In the genomic region with DNA sequence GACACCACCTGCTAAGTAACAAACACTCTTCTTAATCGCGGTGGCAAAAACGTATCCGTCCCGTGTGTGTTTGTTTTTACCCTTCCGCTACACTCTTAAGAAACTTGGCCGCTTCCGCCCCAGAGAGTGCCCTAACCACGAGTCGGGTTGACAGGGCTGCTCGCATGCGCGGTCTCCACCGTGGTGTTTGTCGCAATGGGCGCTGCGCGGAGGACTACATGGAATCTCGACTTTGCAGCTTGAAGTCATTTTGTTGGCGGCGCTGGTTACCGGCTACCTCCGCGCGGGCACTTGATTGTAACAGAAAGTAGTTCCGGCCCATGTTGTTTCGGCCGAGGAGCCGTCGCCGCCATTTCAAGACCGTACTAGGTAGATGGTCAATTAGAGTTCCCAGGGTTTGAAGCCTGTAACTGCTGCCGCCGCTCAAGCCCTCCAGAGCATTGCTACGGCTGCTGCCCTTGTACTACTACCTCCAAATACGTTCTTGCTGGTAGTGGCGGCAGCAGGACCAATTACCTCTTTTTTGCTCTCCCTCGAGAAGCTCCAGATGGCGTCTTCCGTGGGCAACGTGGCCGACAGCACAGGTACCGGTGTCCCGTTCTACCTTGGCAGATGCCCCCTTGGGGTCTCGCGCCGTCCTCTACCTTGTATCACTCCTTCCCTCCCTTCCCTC, we compare ENCODE assay signal across 8 cellular contexts. TPM values are rescaled to one million over a fixed set of nuclear protein-coding genes. Genes with fewer than 3 reads are reported as not detected.
DNase-seq lines count a peak whose midpoint lies in the region; ATAC-seq, FAIRE-seq and TF ChIP-seq lines count a peak whose summit lies in the region.

A gene (plus strand): TSS at position 352 of the 673 bp plus-strand sequence. CDS start 196 bp downstream, at position 548.

- peak within 1 kb of the TSS; percentile 92 for H3K27ac Mint-ChIP-seq in astrocyte (ENCODE audit: unreplicated experiment)

- peaks cover 33% of the 10 kb centered on the region for H4K20me1 ChIP-seq in astrocyte (ENCODE audit: insufficient read depth, low read length)

- peaks cover 2% of the 10 kb centered on the region for H3K9me3 Mint-ChIP-seq in astrocyte (ENCODE audit: unreplicated experiment)

- no peaks in the 10 kb centered on the region for H3K36me3 Mint-ChIP-seq in astrocyte (ENCODE audit: low read depth, unreplicated experiment)

- peak within 1 kb of the TSS; percentile 99 for H3K4me3 Mint-ChIP-seq in astrocyte (ENCODE audit: unreplicated experiment)

- H3K27me3 ChIP-seq in astrocyte (ENCODE audit: insufficient read depth, low read length) = no peaks in the 10 kb centered on the region
- no peaks in the 10 kb centered on the region for H3K27me3 ChIP-seq in uterus

- H3K4me1 ChIP-seq in astrocyte (ENCODE audit: insufficient read depth, low read length) = peaks cover 5% of the 10 kb centered on the region
- H3K4me1 ChIP-seq in uterus = no peaks in the 10 kb centered on the region

- H3K27ac ChIP-seq in astrocyte (ENCODE audit: low read depth, low read length) = peak within 1 kb of the TSS; percentile 92
- peak within 1 kb of the TSS; percentile 88 to 93 for H3K27ac ChIP-seq in uterus

- TF ChIP-seq POLR2A in uterus (IDR thresholded peaks at IDR 0.05) = peak; percentile 58 to 62

- intact Hi-C loops in uterus (cut with DNase I; ENCODE audit: low total_unique reads) = no loop called here

- DNase-seq in GM18507 (ENCODE audit: extremely low spot score, insufficient read length, low read depth) = peak; percentile 48
- DNase-seq in NCI-H2029 treated with DMSO at 0.1 percent for 48 hours (lab: John Stamatoyannopoulos, UW) = peak; percentile 86
- DNase-seq in T-helper 22 cell (ENCODE audit: low read depth) = peak; percentile 87
- DNase-seq in astrocyte (ENCODE audit: low read depth) = peak; percentile 98
- DNase-seq in hepatic stellate cell (ENCODE audit: low spot score) = peak; percentile 77
- peak; percentile 92 for DNase-seq in putamen (ENCODE audit: low spot score)
- DNase-seq in uterus = peak; percentile 93 to 96

- H2AFZ ChIP-seq in astrocyte (ENCODE audit: low read depth, low read length) = peak within 1 kb of the TSS; percentile 79

- no peaks in the 10 kb centered on the region for H3K9me3 ChIP-seq in astrocyte (ENCODE audit: insufficient read depth, low read depth, low read length)
- H3K9me3 ChIP-seq in uterus = no peaks in the 10 kb centered on the region

- peak within 1 kb of the TSS; percentile 94 for H3K4me2 ChIP-seq in astrocyte (ENCODE audit: low read length)

- H3K36me3 ChIP-seq in astrocyte (ENCODE audit: insufficient read depth, low read length) (peaks cover 4% of the 10 kb centered on the region), uterus (no peaks in the 10 kb centered on the region)

- ATAC-seq in HG02973 (IDR thresholded peaks at IDR 0.05; ENCODE audit: unreplicated experiment) = peak; percentile 74

- H3K4me1 Mint-ChIP-seq in astrocyte (ENCODE audit: low read depth, unreplicated experiment) = peaks cover 4% of the 10 kb centered on the region

- H3K4me3 ChIP-seq in astrocyte (ENCODE audit: insufficient read depth, low read depth, low read length) = peak within 1 kb of the TSS; percentile 95
- H3K4me3 ChIP-seq in uterus = peak within 1 kb of the TSS; percentile 55 to 73

- FAIRE-seq in GM18507 (lab: Jason Lieb, UNC) (peak; percentile 98), astrocyte (lab: Jason Lieb, UNC) (no peak)

- peak within 1 kb of the TSS; percentile 98 for H3K9ac ChIP-seq in astrocyte (ENCODE audit: low read length)

- H3K27me3 Mint-ChIP-seq in astrocyte (ENCODE audit: low read depth, unreplicated experiment) = peaks cover 3% of the 10 kb centered on the region

- H3K79me2 ChIP-seq in astrocyte (ENCODE audit: insufficient read depth, low read length) = peaks cover 50% of the 10 kb centered on the region

- TF ChIP-seq CTCF in astrocyte (IDR thresholded peaks at IDR 0.05; ENCODE audit: insufficient read depth, low read depth, low read length) = no peak
- TF ChIP-seq CTCF in uterus (IDR thresholded peaks at IDR 0.05) = peak in 1 of 4 experiments; percentile 10

RNA-seq across cellular contexts. Expression of the gene that starts here (rescaled TPM):
- total RNA-seq in astrocyte = 139 and 140 TPM in 2 replicates
- total RNA-seq in uterus = 100 to 1,000 TPM; 117 to 243 (median 144) TPM

Comparison
In these comparisons a context has a peak if more than half of its experiments do, and no peak if none do; other contexts are left out.
1. Peak in every context shown above with its lines: DNase-seq, ATAC-seq, H3K4me3 ChIP-seq and H3K27ac ChIP-seq.
2. DNase-seq: peak in every context shown above with its lines; median percentile 98 in astrocyte; 94 in uterus; 92 in putamen; 87 in T-helper 22 cell; 86 in NCI-H2029 treated with DMSO at 0.1 percent for 48 hours; 77 in hepatic stellate cell; 48 in GM18507.